ENCODE assay signal across 1 cellular context in the genomic region with DNA sequence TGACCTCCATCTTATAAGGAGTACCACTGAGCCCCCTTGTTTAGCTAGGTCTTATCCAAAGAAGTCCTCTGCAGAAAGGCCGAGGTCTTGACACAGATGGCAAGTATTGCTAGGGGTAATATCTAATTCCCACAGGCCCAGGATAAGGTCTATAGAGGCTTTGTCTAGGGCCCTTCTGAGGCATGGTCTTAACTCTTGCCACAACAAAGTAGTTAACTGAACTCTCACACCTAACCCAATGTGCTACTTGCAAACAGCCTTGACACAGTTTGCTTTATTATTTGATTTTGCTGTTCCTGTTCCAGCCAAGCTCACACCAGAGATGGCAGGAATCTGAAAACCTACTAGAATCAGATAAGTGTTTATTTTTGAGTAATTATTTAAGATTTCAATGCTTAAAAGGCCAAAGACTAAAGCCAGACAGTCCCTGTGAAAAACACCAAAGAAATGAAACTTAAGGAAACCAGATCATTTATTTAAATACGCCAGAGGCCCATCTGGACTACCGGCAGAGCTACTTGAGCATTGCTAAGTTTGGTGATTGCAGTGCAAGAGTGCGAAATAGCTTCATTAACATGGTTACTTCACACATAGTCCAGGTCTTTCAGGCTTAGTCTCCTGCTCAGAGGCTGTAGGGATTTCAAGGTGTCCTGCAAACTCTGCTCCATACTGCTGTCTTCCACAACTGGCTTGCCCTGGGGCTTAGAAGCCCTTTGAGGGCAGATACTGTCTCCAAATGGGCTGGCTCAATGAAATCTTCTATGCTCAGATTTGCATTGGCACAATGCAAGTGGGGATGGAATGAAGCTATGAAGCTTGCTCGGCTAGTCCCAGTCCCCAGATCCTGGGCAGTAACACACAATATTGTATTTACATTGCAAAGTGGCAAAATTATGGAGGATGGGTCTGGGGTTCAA.
TF ChIP-seq lines count a peak whose summit lies in the region.

No MANE protein-coding gene starts in this region.

TF ChIP-seq in K562, 482 proteins besides CTCF, POLR2A, EP300 and RAD21:
- TF ChIP-seq, protein P1, sequence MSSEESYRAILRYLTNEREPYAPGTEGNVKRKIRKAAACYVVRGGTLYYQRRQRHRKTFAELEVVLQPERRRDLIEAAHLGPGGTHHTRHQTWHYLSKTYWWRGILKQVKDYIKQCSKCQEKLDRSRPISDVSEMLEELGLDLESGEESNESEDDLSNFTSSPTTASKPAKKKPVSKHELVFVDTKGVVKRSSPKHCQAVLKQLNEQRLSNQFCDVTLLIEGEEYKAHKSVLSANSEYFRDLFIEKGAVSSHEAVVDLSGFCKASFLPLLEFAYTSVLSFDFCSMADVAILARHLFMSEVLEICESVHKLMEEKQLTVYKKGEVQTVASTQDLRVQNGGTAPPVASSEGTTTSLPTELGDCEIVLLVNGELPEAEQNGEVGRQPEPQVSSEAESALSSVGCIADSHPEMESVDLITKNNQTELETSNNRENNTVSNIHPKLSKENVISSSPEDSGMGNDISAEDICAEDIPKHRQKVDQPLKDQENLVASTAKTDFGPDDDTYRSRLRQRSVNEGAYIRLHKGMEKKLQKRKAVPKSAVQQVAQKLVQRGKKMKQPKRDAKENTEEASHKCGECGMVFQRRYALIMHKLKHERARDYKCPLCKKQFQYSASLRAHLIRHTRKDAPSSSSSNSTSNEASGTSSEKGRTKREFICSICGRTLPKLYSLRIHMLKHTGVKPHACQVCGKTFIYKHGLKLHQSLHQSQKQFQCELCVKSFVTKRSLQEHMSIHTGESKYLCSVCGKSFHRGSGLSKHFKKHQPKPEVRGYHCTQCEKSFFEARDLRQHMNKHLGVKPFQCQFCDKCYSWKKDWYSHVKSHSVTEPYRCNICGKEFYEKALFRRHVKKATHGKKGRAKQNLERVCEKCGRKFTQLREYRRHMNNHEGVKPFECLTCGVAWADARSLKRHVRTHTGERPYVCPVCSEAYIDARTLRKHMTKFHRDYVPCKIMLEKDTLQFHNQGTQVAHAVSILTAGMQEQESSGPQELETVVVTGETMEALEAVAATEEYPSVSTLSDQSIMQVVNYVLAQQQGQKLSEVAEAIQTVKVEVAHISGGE (CRISPR knock-in tag; IDR thresholded peaks at IDR 0.05), result no peak
- TF ChIP-seq NFXL1 (CRISPR knock-in tag; IDR thresholded peaks at IDR 0.05) (no peak), ZNF408 (CRISPR knock-in tag; IDR thresholded peaks at IDR 0.05; ENCODE audit: low read depth) (no peak), SRSF3 (IDR thresholded peaks at IDR 0.05; ENCODE audit: insufficient read depth, low read length) (no peak), ZSCAN29 (IDR thresholded peaks at IDR 0.05) (no peak)
- TF ChIP-seq, protein P2, sequence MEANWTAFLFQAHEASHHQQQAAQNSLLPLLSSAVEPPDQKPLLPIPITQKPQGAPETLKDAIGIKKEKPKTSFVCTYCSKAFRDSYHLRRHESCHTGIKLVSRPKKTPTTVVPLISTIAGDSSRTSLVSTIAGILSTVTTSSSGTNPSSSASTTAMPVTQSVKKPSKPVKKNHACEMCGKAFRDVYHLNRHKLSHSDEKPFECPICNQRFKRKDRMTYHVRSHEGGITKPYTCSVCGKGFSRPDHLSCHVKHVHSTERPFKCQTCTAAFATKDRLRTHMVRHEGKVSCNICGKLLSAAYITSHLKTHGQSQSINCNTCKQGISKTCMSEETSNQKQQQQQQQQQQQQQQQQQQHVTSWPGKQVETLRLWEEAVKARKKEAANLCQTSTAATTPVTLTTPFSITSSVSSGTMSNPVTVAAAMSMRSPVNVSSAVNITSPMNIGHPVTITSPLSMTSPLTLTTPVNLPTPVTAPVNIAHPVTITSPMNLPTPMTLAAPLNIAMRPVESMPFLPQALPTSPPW (CRISPR knock-in tag; IDR thresholded peaks at IDR 0.05), result no peak
